ENCODE assay signal across 28 cellular contexts in the genomic region with DNA sequence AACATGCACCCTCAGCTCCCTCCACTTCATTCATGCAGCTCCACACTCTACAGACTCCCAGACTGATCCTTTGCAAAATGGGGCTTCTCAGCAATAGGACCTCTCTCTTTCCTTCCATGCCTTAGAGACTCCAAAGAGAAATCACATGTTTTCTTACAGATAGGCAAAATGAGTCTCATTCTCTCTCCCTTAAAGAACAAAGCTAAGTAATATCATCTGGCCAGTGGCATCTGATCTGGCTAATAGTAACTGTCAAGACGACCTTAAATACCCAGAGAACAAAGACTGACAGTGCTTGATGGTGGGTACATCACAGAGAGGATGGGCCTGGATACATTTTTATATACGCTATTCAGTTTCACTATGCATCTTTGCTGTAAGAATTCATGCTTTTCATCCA.
"Had no signal": no experiment of that assay in that cellular context is flagged by ENCODE, and none has a peak within 500 bp of the region (broad histone marks: within the 10 kb centered on the region; RNA-seq: fewer than 3 reads in every experiment).

No MANE protein-coding gene starts in this region.

- H3K9me3 Mint-ChIP-seq: brain; naive B cell; nephron progenitor cell; stimulated activated effector memory CD8-positive, alpha-beta T cell treated with anti-CD3 and anti-CD28 coated beads, Interleukin-12 subunit alpha, Interleukin-12 subunit beta, amount 100 ng/mL, for 72 hours; stimulated activated naive CD8-positive, alpha-beta T cell treated with anti-CD3 and anti-CD28 coated beads, Interleukin-15, Interleukin-2, amounts not matched to agents 100 ng/mL and 50 ng/mL, for 24 hours; type B pancreatic cell had no signal

- H3K27me3 ChIP-seq: cardiac muscle cell, esophagus muscularis mucosa, left lung, neutrophil, pancreas had no signal

- H3K4me3 ChIP-seq: cardiac muscle cell, coronary artery, esophagus muscularis mucosa, left lung, lower lobe of right lung, pancreas, prostate gland, skin epidermis, thoracic aorta had no signal

- H3K4me3 Mint-ChIP-seq: activated naive CD8-positive, alpha-beta T cell; brain; naive B cell; nephron progenitor cell; stimulated activated effector memory CD8-positive, alpha-beta T cell treated with anti-CD3 and anti-CD28 coated beads, Interleukin-12 subunit alpha, Interleukin-12 subunit beta, amount 100 ng/mL, for 72 hours; stimulated activated naive CD8-positive, alpha-beta T cell treated with anti-CD3 and anti-CD28 coated beads, Interleukin-15, Interleukin-2, amounts not matched to agents 100 ng/mL and 50 ng/mL, for 24 hours; type B pancreatic cell had no signal

- H3K27ac ChIP-seq: cardiac muscle cell, coronary artery, left lung, lower lobe of right lung, neutrophil, pancreas, prostate gland, VCaP had no signal

- H3K36me3 Mint-ChIP-seq: brain, naive B cell, type B pancreatic cell had no signal

- H3K36me3 ChIP-seq: cardiac muscle cell, esophagus muscularis mucosa, left lung, lower lobe of right lung, neutrophil, pancreas, prostate gland, thoracic aorta had no signal

- H3K27me3 Mint-ChIP-seq: activated naive CD8-positive, alpha-beta T cell; stimulated activated naive CD8-positive, alpha-beta T cell treated with anti-CD3 and anti-CD28 coated beads, Interleukin-15, Interleukin-2, amounts not matched to agents 100 ng/mL and 50 ng/mL, for 24 hours; type B pancreatic cell had no signal

- H3K9me3 ChIP-seq: esophagus muscularis mucosa, left lung, lower lobe of right lung, neutrophil, pancreas, prostate gland, thoracic aorta had no signal

- ATAC-seq: left lung; lower lobe of right lung; pancreas; sciatic nerve; stimulated activated effector memory CD8-positive, alpha-beta T cell treated with anti-CD3 and anti-CD28 coated beads, Interleukin-12 subunit alpha, Interleukin-12 subunit beta, amount 100 ng/mL, for 72 hours had no signal

- H3K4me1 ChIP-seq: left lung, lower lobe of right lung, pancreas, prostate gland had no signal

- H3K27ac Mint-ChIP-seq: activated naive CD8-positive, alpha-beta T cell; brain; naive B cell; nephron progenitor cell; stimulated activated effector memory CD8-positive, alpha-beta T cell treated with anti-CD3 and anti-CD28 coated beads, Interleukin-12 subunit alpha, Interleukin-12 subunit beta, amount 100 ng/mL, for 72 hours; stimulated activated naive CD8-positive, alpha-beta T cell treated with anti-CD3 and anti-CD28 coated beads, Interleukin-15, Interleukin-2, amounts not matched to agents 100 ng/mL and 50 ng/mL, for 24 hours; type B pancreatic cell had no signal

- H3K4me1 Mint-ChIP-seq: brain, naive B cell had no signal

- DNase-seq: activated CD4-positive, alpha-beta T cell treated with anti-CD3 and anti-CD28 coated beads for 48 hours; activated naive CD4-positive, alpha-beta T cell treated with Interleukin-2 at 50 U/mL for 16 hours; activated T-cell treated with anti-CD3 and anti-CD28 coated beads for 4 hours; aorta; cerebellar nuclear complex; kidney glomerular epithelial cell; left lung; lower lobe of right lung; naive B cell; nephron progenitor cell; pancreas; retina; stimulated activated CD4-positive, alpha-beta T cell treated with anti-CD3 and anti-CD28 coated beads, Interleukin-4, amount 100 ng/mL, for 24 hours; T-helper 1 cell had no signal
